Comparison of ENCODE assay signal across 18 cellular contexts in genomic region chr11:123587044-123587443, GRCh38.
DNase-seq lines count a peak whose midpoint lies in the region; ATAC-seq, FAIRE-seq and TF ChIP-seq lines count a peak whose summit lies in the region.
"Had no signal": no experiment of that assay in that cellular context is flagged by ENCODE, and none has a peak within 500 bp of the region (broad histone marks: within the 10 kb centered on the region; RNA-seq: fewer than 3 reads in every experiment).

No MANE protein-coding gene starts in this region.

- H3K4me1 ChIP-seq in adrenal gland (replicated peaks in 1 of 2) (peaks cover 22 to 54% of the 10 kb centered on the region in 2 donors), muscle layer of duodenum (ENCODE audit: control insufficient read depth in 1 of 2, insufficient read depth in 2 of 2, low read length in 2 of 2) (peaks cover 4 to 10% of the 10 kb centered on the region in 2 donors), ascending aorta (no peaks in the 10 kb centered on the region)

- H3K4me3 ChIP-seq in adrenal gland (no peak overlapping the region), muscle layer of duodenum (ENCODE audit: low read depth in 1 of 2, low read length in 2 of 2) (no peak overlapping the region), ascending aorta (no peak overlapping the region)
- H3K4me3 ChIP-seq: left ventricle myocardium inferior had no signal

- peak; percentile 41 for DNase-seq in COLO668 (lab: John Stamatoyannopoulos, UW; ENCODE audit: unreplicated experiment)
- DNase-seq in HT1080 (ENCODE audit: low read depth) = peak; percentile 48
- peak in 5 of 7 donors; percentile 61 to 75 (median 63) for DNase-seq in adrenal gland
- no peak for DNase-seq in activated CD4-positive, alpha-beta T cell treated with anti-CD3 and anti-CD28 coated beads for 4 hours
- no peak for DNase-seq in ascending aorta (ENCODE audit: low spot score in 2 of 2)
- no peak for DNase-seq in GM12892 (ENCODE audit: insufficient read length)
- DNase-seq: activated CD4-positive, alpha-beta memory T cell treated with anti-CD3 and anti-CD28 coated beads for 36 hours; cortex of kidney; GF-D8; left ventricle myocardium inferior; NCI-H1694 treated with DMSO at 0.1 percent for 48 hours; NCI-H345; nucleus accumbens; T-helper 1 cell had no signal

- H3K27ac ChIP-seq in adrenal gland = peak overlapping the region in 3 of 5 donors; percentile 47 to 68 (median 52)
- peak overlapping the region; percentile 51 for H3K27ac ChIP-seq in muscle layer of duodenum (ENCODE audit: low read length)
- no peak overlapping the region for H3K27ac ChIP-seq in ascending aorta
- H3K27ac ChIP-seq: left ventricle myocardium inferior had no signal

- H3K27me3 ChIP-seq in adrenal gland (no peaks in the 10 kb centered on the region), muscle layer of duodenum (ENCODE audit: low read depth, low read length) (no peaks in the 10 kb centered on the region), ascending aorta (no peaks in the 10 kb centered on the region)

- no peak for ATAC-seq in GM19452 (IDR thresholded peaks at IDR 0.05; ENCODE audit: unreplicated experiment)
- ATAC-seq: Right ventricle myocardium inferior had no signal

- TF ChIP-seq POLR2A in adrenal gland (IDR thresholded peaks at IDR 0.05) = no peak
- TF ChIP-seq POLR2A in GM12892 (IDR thresholded peaks at IDR 0.05; ENCODE audit: low read depth, low read length) = no peak

- 62 to 89% (median 85%) methylated on average over 2 of the region's 2 CpGs for WGBS in adrenal gland, 4 donors

- H3K9me3 ChIP-seq in adrenal gland (replicated peaks in 1 of 3) (no peaks in the 10 kb centered on the region), muscle layer of duodenum (ENCODE audit: control insufficient read depth in 1 of 2, low read length in 2 of 2) (no peaks in the 10 kb centered on the region), ascending aorta (no peaks in the 10 kb centered on the region)
- H3K9me3 ChIP-seq: left ventricle myocardium inferior had no signal

- FAIRE-seq in GM12892 (lab: Jason Lieb, UNC) = no peak
- FAIRE-seq: urothelium cell line had no signal

- TF ChIP-seq CTCF in adrenal gland (IDR thresholded peaks at IDR 0.05) (no peak), ascending aorta (IDR thresholded peaks at IDR 0.05) (no peak)

- H3K36me3 ChIP-seq in adrenal gland (replicated peaks in 1 of 2) (peaks cover 0 to 6% of the 10 kb centered on the region in 2 donors), muscle layer of duodenum (ENCODE audit: control insufficient read depth in 1 of 2, insufficient read depth in 2 of 2, low read length in 2 of 2) (no peaks in the 10 kb centered on the region), ascending aorta (no peaks in the 10 kb centered on the region)
- H3K36me3 ChIP-seq: left ventricle myocardium inferior had no signal

- intact Hi-C loops in adrenal gland (cut with DNase I) = no loop called here
- intact Hi-C loops in ascending aorta (cut with DNase I) = no loop called here

Comparison
In these comparisons a context has a peak if more than half of its experiments do, and no peak if none do; other contexts are left out.
1. DNase-seq: peak in COLO668 (single experiment), HT1080 (single experiment) and adrenal gland (5 of 7); none in activated CD4-positive, alpha-beta T cell treated with anti-CD3 and anti-CD28 coated beads for 4 hours (0 of 2), ascending aorta (0 of 2) and GM12892 (single experiment).
2. H3K27ac ChIP-seq: peak in adrenal gland (3 of 5) and muscle layer of duodenum (single experiment); none in ascending aorta (0 of 2).